1 cellular context compared by ENCODE assay signal in genomic region chr10:124539935-124540641, GRCh38.
TF ChIP-seq lines count a peak whose summit lies in the region.

No MANE protein-coding gene starts in this region.

TF ChIP-seq in HepG2, 621 proteins besides CTCF, POLR2A, EP300 and RAD21 (continued from another document):
- peak; percentile 38; the same call in 1 of the 2 replicates for TF ChIP-seq ZFP91 (CRISPR knock-in tag; IDR thresholded peaks at IDR 0.05; ENCODE audit: borderline replicate concordance)
- peak; percentile 44; the same call in 1 of the 2 replicates for TF ChIP-seq ZBTB7B (CRISPR knock-in tag; IDR thresholded peaks at IDR 0.05)
- peak; percentile 60; the same call in 1 of the 2 replicates for TF ChIP-seq SMC3 (IDR thresholded peaks at IDR 0.05; ENCODE audit: low read length)
- TF ChIP-seq HNRNPH1 (optimal IDR thresholded peaks at IDR 0.05; ENCODE audit: low read depth, low read length): no peak
- no peak for TF ChIP-seq ZNF644 (CRISPR knock-in tag; IDR thresholded peaks at IDR 0.05; ENCODE audit: low read depth)
- peak; percentile 41; the same call in 1 of the 2 replicates for TF ChIP-seq SPEN (CRISPR knock-in tag; IDR thresholded peaks at IDR 0.05; ENCODE audit: low read depth)
- peak; percentile 10; the same call in 1 of the 2 replicates for TF ChIP-seq ARID5B (CRISPR knock-in tag; IDR thresholded peaks at IDR 0.05)
- peak; percentile 53; the same call in 1 of the 2 replicates for TF ChIP-seq NRL (CRISPR knock-in tag; IDR thresholded peaks at IDR 0.05; ENCODE audit: borderline replicate concordance)
- peak; percentile 53 for TF ChIP-seq XRCC5 (optimal IDR thresholded peaks at IDR 0.05; ENCODE audit: low read length)
- TF ChIP-seq KDM2A (CRISPR knock-in tag; IDR thresholded peaks at IDR 0.05; ENCODE audit: borderline replicate concordance, low read depth): peak; percentile 80; the same call in 1 of the 2 replicates
- TF ChIP-seq FOSL2 (CRISPR knock-in tag; IDR thresholded peaks at IDR 0.05): 0 out of 2 replicates have a peak, but pooled peaks have one; percentile 25
- peak; percentile 47; the same call in 1 of the 2 replicates for TF ChIP-seq IKZF5 (CRISPR knock-in tag; IDR thresholded peaks at IDR 0.05)
- TF ChIP-seq KLF16 (CRISPR knock-in tag; IDR thresholded peaks at IDR 0.05): no peak
- peak; percentile 27 for TF ChIP-seq RBM39 (IDR thresholded peaks at IDR 0.05; ENCODE audit: low read depth, low read length, poor library complexity, severe bottlenecking)
- peak; percentile 41; the same call in 1 of the 2 replicates for TF ChIP-seq SALL1 (CRISPR knock-in tag; IDR thresholded peaks at IDR 0.05)
- no peak for TF ChIP-seq ISL2 (CRISPR knock-in tag; IDR thresholded peaks at IDR 0.05)
- TF ChIP-seq KIAA2018 (CRISPR knock-in tag; IDR thresholded peaks at IDR 0.05; ENCODE audit: borderline replicate concordance): no peak
- TF ChIP-seq RBAK (CRISPR knock-in tag; IDR thresholded peaks at IDR 0.05): 0 out of 2 replicates have a peak, but pooled peaks have one; percentile 40
- TF ChIP-seq ZNF331 (CRISPR knock-in tag; IDR thresholded peaks at IDR 0.05): no peak
- no peak for TF ChIP-seq SOX6 (IDR thresholded peaks at IDR 0.05)
- peak; percentile 29; the same call in 1 of the 2 replicates for TF ChIP-seq SOX6 (CRISPR knock-in tag; IDR thresholded peaks at IDR 0.05)
- peak; percentile 18; the same call in 1 of the 2 replicates for TF ChIP-seq RXRA (CRISPR knock-in tag; IDR thresholded peaks at IDR 0.05)
- no peak for TF ChIP-seq ZNF678 (CRISPR knock-in tag; IDR thresholded peaks at IDR 0.05)
- TF ChIP-seq HBP1 (CRISPR knock-in tag; IDR thresholded peaks at IDR 0.05; ENCODE audit: low read depth): no peak
TF ChIP-seq in HepG2: peak in this region for 33.
